In genomic region chr19:41554902-41555301, GRCh38 we compare ENCODE assay signal across 12 cellular contexts. TPM values are rescaled to one million over a fixed set of nuclear protein-coding genes. Genes with fewer than 3 reads are reported as not detected.
DNase-seq lines count a peak whose midpoint lies in the region; ATAC-seq and TF ChIP-seq lines count a peak whose summit lies in the region.
"Had no signal": no experiment of that assay in that cellular context is flagged by ENCODE, and none has a peak within 500 bp of the region (broad histone marks: within the 10 kb centered on the region; RNA-seq: fewer than 3 reads in every experiment).

No MANE protein-coding gene starts in this region.

- peak overlapping the region; percentile 44 for H3K4me3 ChIP-seq in CD8-positive, alpha-beta memory T cell (ENCODE audit: low read length)
- no peak overlapping the region for H3K4me3 ChIP-seq in KMS-11 (IDR thresholded peaks at IDR 0.05; ENCODE audit: insufficient read depth, low read depth, low read length)
- no peak overlapping the region for H3K4me3 ChIP-seq in lower leg skin (ENCODE audit: low read depth, poor library complexity, severe bottlenecking)
- H3K4me3 ChIP-seq: GM23338, thoracic aorta had no signal

- peak in 4 of 5 donors; percentile 21 to 75 (median 59) for DNase-seq in CD8-positive, alpha-beta memory T cell
- DNase-seq in activated T-helper 1 cell treated with anti-CD3 and anti-CD28 coated beads, Interleukin-12 subunit alpha, Interleukin-12 subunit beta, Interleukin-2, Interleukin-4 antibody, amounts not matched to agents 30 ng/mL and 10 ng/mL and 1 ng/mL, durations not matched to agents 14 hours and 24 hours and 36 hours (ENCODE audit: low spot score): no peak
- DNase-seq in naive B cell: no peak
- no peak for DNase-seq in lower leg skin (ENCODE audit: low spot score in 2 of 2)
- DNase-seq in iPS-NIHi7 (ENCODE audit: extremely low spot score): no peak
- DNase-seq: NCI-H146, SW 1271 had no signal

- H3K36me3 Mint-ChIP-seq in CD8-positive, alpha-beta memory T cell: peaks cover 29 to 77% (median 32%) of the 10 kb centered on the region in 3 donors
- peaks cover 65% of the 10 kb centered on the region for H3K36me3 Mint-ChIP-seq in activated T-helper 1 cell treated with anti-CD3 and anti-CD28 coated beads, Interleukin-12 subunit alpha, Interleukin-12 subunit beta, Interleukin-2, Interleukin-4 antibody, amounts not matched to agents 30 ng/mL and 10 ng/mL and 1 ng/mL, durations not matched to agents 14 hours and 24 hours and 36 hours (ENCODE audit: low read depth)
- H3K36me3 Mint-ChIP-seq in naive B cell: peaks cover 15 to 31% of the 10 kb centered on the region in 2 donors

- ATAC-seq in naive B cell (ENCODE audit: low read depth in 2 of 2) (peak; percentile 23 to 31), HG03159 (IDR thresholded peaks at IDR 0.05; ENCODE audit: unreplicated experiment) (no peak)
- ATAC-seq: GM23338 had no signal

- peaks cover 21% of the 10 kb centered on the region for H3K79me2 ChIP-seq in KMS-11 (ENCODE audit: insufficient read depth, low read depth)

- peaks cover 0 to 1% of the 10 kb centered on the region in 2 donors for H3K27me3 Mint-ChIP-seq in CD8-positive, alpha-beta memory T cell
- no peaks in the 10 kb centered on the region for H3K27me3 Mint-ChIP-seq in activated T-helper 1 cell treated with anti-CD3 and anti-CD28 coated beads, Interleukin-12 subunit alpha, Interleukin-12 subunit beta, Interleukin-2, Interleukin-4 antibody, amounts not matched to agents 30 ng/mL and 10 ng/mL and 1 ng/mL, durations not matched to agents 14 hours and 24 hours and 36 hours (ENCODE audit: insufficient read depth)
- no peaks in the 10 kb centered on the region for H3K27me3 Mint-ChIP-seq in naive B cell

- peak overlapping the region; percentile 64 for H3K4me2 ChIP-seq in KMS-11
- H3K4me2 ChIP-seq: GM23338 had no signal

- H3K27ac Mint-ChIP-seq in CD8-positive, alpha-beta memory T cell: peak overlapping the region; percentile 9 to 96 (median 75)
- H3K27ac Mint-ChIP-seq in activated T-helper 1 cell treated with anti-CD3 and anti-CD28 coated beads, Interleukin-12 subunit alpha, Interleukin-12 subunit beta, Interleukin-2, Interleukin-4 antibody, amounts not matched to agents 30 ng/mL and 10 ng/mL and 1 ng/mL, durations not matched to agents 14 hours and 24 hours and 36 hours: peak overlapping the region; percentile 66
- H3K27ac Mint-ChIP-seq in naive B cell: peak overlapping the region; percentile 43 to 90 (median 76)
- H3K27ac Mint-ChIP-seq: GM23338 had no signal

- no peaks in the 10 kb centered on the region for H4K20me1 ChIP-seq in KMS-11 (ENCODE audit: insufficient read depth)

- TF ChIP-seq POLR2A in lower leg skin (IDR thresholded peaks at IDR 0.05): no peak

- intact Hi-C loops in activated T-helper 1 cell treated with anti-CD3 and anti-CD28 coated beads, Interleukin-12 subunit alpha, Interleukin-12 subunit beta, Interleukin-2, Interleukin-4 antibody, amounts not matched to agents 30 ng/mL and 10 ng/mL and 1 ng/mL, durations not matched to agents 14 hours and 24 hours and 36 hours (cut with micrococcal nuclease): loop anchor here (1.0 to 5.0 kb wide), 2 partner anchors 12 to 203 kb away; partner anchors contain the start of gene TGFB1
- intact Hi-C loops in lower leg skin (cut with DNase I; ENCODE audit: low total_unique reads): no loop called here

- no peaks in the 10 kb centered on the region for H3K9me3 ChIP-seq in CD8-positive, alpha-beta memory T cell (ENCODE audit: low read length)
- H3K9me3 ChIP-seq: thoracic aorta had no signal

- no peak overlapping the region; the same call in 1 of the 2 replicates for H3K9ac ChIP-seq in KMS-11

- POLR2A ChIA-PET in CD8-positive, alpha-beta memory T cell (lab: Charles Lee): interaction anchor here (0.6 to 1.7 kb wide), 7 partner anchors 8 to 350 kb away, joined by 3 to 13 read pairs (median 6); no protein-coding TSS in a partner anchor

- no peaks in the 10 kb centered on the region for H3K9me3 Mint-ChIP-seq in CD8-positive, alpha-beta memory T cell
- peaks cover 3% of the 10 kb centered on the region for H3K9me3 Mint-ChIP-seq in activated T-helper 1 cell treated with anti-CD3 and anti-CD28 coated beads, Interleukin-12 subunit alpha, Interleukin-12 subunit beta, Interleukin-2, Interleukin-4 antibody, amounts not matched to agents 30 ng/mL and 10 ng/mL and 1 ng/mL, durations not matched to agents 14 hours and 24 hours and 36 hours
- peaks cover 0 to 7% (median 1%) of the 10 kb centered on the region in 7 donors for H3K9me3 Mint-ChIP-seq in naive B cell

- no peaks in the 10 kb centered on the region for H3K27me3 ChIP-seq in CD8-positive, alpha-beta memory T cell (ENCODE audit: insufficient read depth, low read length, poor library complexity, severe bottlenecking)
- H3K27me3 ChIP-seq in KMS-11 (ENCODE audit: insufficient read depth, low read depth): no peaks in the 10 kb centered on the region

- no peak overlapping the region for H3K27ac ChIP-seq in CD8-positive, alpha-beta memory T cell (ENCODE audit: low read depth, low read length)
- H3K27ac ChIP-seq in KMS-11: peak overlapping the region; percentile 32; the same call in 1 of the 2 replicates
- H3K27ac ChIP-seq: thoracic aorta had no signal

- TF ChIP-seq CTCF in KMS-11 (conservative IDR thresholded peaks at IDR 0.05; ENCODE audit: low read depth, low read length): no peak
- no peak for TF ChIP-seq CTCF in lower leg skin (IDR thresholded peaks at IDR 0.05)

- no peak overlapping the region for H2AFZ ChIP-seq in KMS-11 (ENCODE audit: low read depth)

- CTCF ChIA-PET in CD8-positive, alpha-beta memory T cell (lab: Charles Lee): interaction anchor here (0.7 to 11.4 kb wide), 7 partner anchors 8 to 106 kb away, joined by 4 to 180 read pairs (median 5); partner anchors contain the start of gene CEACAM21

- peaks cover 6% of the 10 kb centered on the region for H3K36me3 ChIP-seq in CD8-positive, alpha-beta memory T cell (ENCODE audit: insufficient read depth, low read length)
- no peaks in the 10 kb centered on the region for H3K36me3 ChIP-seq in KMS-11 (ENCODE audit: insufficient read depth)
- H3K36me3 ChIP-seq: thoracic aorta had no signal

- peak overlapping the region; percentile 63 to 100 (median 98) for H3K4me3 Mint-ChIP-seq in CD8-positive, alpha-beta memory T cell
- peak overlapping the region; percentile 55 for H3K4me3 Mint-ChIP-seq in activated T-helper 1 cell treated with anti-CD3 and anti-CD28 coated beads, Interleukin-12 subunit alpha, Interleukin-12 subunit beta, Interleukin-2, Interleukin-4 antibody, amounts not matched to agents 30 ng/mL and 10 ng/mL and 1 ng/mL, durations not matched to agents 14 hours and 24 hours and 36 hours
- peak overlapping the region; percentile 73 to 99 (median 84) for H3K4me3 Mint-ChIP-seq in naive B cell
- H3K4me3 Mint-ChIP-seq: GM23338 had no signal

- peaks cover 73 to 82% (median 77%) of the 10 kb centered on the region in 3 donors for H3K4me1 Mint-ChIP-seq in CD8-positive, alpha-beta memory T cell
- peaks cover 81% of the 10 kb centered on the region for H3K4me1 Mint-ChIP-seq in activated T-helper 1 cell treated with anti-CD3 and anti-CD28 coated beads, Interleukin-12 subunit alpha, Interleukin-12 subunit beta, Interleukin-2, Interleukin-4 antibody, amounts not matched to agents 30 ng/mL and 10 ng/mL and 1 ng/mL, durations not matched to agents 14 hours and 24 hours and 36 hours (ENCODE audit: low read depth)
- peaks cover 40 to 81% (median 66%) of the 10 kb centered on the region in 3 donors for H3K4me1 Mint-ChIP-seq in naive B cell

- H3K4me1 ChIP-seq in CD8-positive, alpha-beta memory T cell (ENCODE audit: insufficient read depth, low read length): peaks cover 64% of the 10 kb centered on the region
- H3K4me1 ChIP-seq in KMS-11 (ENCODE audit: low read depth, poor library complexity, severe bottlenecking): peaks cover 66% of the 10 kb centered on the region

RNA-seq across cellular contexts. Expression of gene CEACAM21, which starts 21.1 kb away (rescaled TPM):
- total RNA-seq in CD8-positive, alpha-beta memory T cell: 10 to 100 TPM; 26.8 to 29.2 TPM
- polyA plus RNA-seq in CD8-positive, alpha-beta memory T cell: 46.6 TPM
- total RNA-seq in activated T-helper 1 cell treated with anti-CD3 and anti-CD28 coated beads, Interleukin-12 subunit alpha, Interleukin-12 subunit beta, Interleukin-2, Interleukin-4 antibody, amounts not matched to agents 30 ng/mL and 10 ng/mL and 1 ng/mL, durations not matched to agents 14 hours and 24 hours and 36 hours: 34.1 and 38.5 TPM in 2 replicates
- 10 to 100 TPM in 5 of 6 donors, 1 to 10 TPM in 1; 7.1 to 57.2 (median 20.0) TPM for polyA plus RNA-seq in naive B cell (ENCODE audit: low read depth in 6 of 6)
- under 1 TPM in 1 of 4 donors, not detected in 3; 0.75 TPM for total RNA-seq in lower leg skin
- total RNA-seq: GM23338, renal cortical epithelial cell had no signal
- polyA plus RNA-seq: GM23338 had no signal

Comparison
In these comparisons a context has a peak if more than half of its experiments do, and no peak if none do; other contexts are left out.
1. DNase-seq: peak in CD8-positive, alpha-beta memory T cell (4 of 5); none in activated T-helper 1 cell treated with anti-CD3 and anti-CD28 coated beads, Interleukin-12 subunit alpha, Interleukin-12 subunit beta, Interleukin-2, Interleukin-4 antibody, amounts not matched to agents 30 ng/mL and 10 ng/mL and 1 ng/mL, durations not matched to agents 14 hours and 24 hours and 36 hours (single experiment), naive B cell (single experiment), lower leg skin (0 of 2) and iPS-NIHi7 (single experiment).
2. RNA of gene CEACAM21, which starts 21.1 kb away (total RNA-seq): 34.1 to 38.5 TPM in activated T-helper 1 cell treated with anti-CD3 and anti-CD28 coated beads, Interleukin-12 subunit alpha, Interleukin-12 subunit beta, Interleukin-2, Interleukin-4 antibody, amounts not matched to agents 30 ng/mL and 10 ng/mL and 1 ng/mL, durations not matched to agents 14 hours and 24 hours and 36 hours and 26.8 to 29.2 TPM in CD8-positive, alpha-beta memory T cell; 0.75 TPM in lower leg skin; every median in the first group is over 10 times any median in the second.
3. Peak in every context shown above with its lines, with median percentiles within 50 percentile points of each other: H3K27ac Mint-ChIP-seq and H3K4me3 Mint-ChIP-seq.